8 cellular contexts compared by ENCODE assay signal in genomic region chr5:139636975-139637408, GRCh38. TPM values are rescaled to one million over a fixed set of nuclear protein-coding genes. Genes with fewer than 3 reads are reported as not detected.
A peak's percentile ranks its signal among the peaks of the same experiment; 100 is the strongest.
DNase-seq lines count a peak whose midpoint lies in the region; ATAC-seq, FAIRE-seq and TF ChIP-seq lines count a peak whose summit lies in the region.

No MANE protein-coding gene starts in this region.

- H3K9ac ChIP-seq in KMS-11 = peak overlapping the region; percentile 88
- H3K9ac ChIP-seq in astrocyte (ENCODE audit: low read length) = peak overlapping the region; percentile 79

- intact Hi-C loops in activated CD4-positive, alpha-beta T cell treated with anti-CD3 and anti-CD28 coated beads for 36 hours (cut with DNase I, micrococcal nuclease) = loop anchor here (1.0 to 10.0 kb wide), 8 partner anchors 11 to 470 kb away; partner anchors contain the start of gene CXXC5 (in 2 of the 2)
- intact Hi-C loops in lower leg skin (cut with DNase I; ENCODE audit: low total_unique reads) = no loop called here

- H3K4me1 ChIP-seq in KMS-11 (ENCODE audit: low read depth, poor library complexity, severe bottlenecking) (peaks cover 73% of the 10 kb centered on the region), astrocyte (ENCODE audit: insufficient read depth, low read length) (peaks cover 39% of the 10 kb centered on the region), thymus (ENCODE audit: control insufficient read depth, insufficient read depth, low read length) (peaks cover 36% of the 10 kb centered on the region)

- H3K27ac Mint-ChIP-seq in activated CD4-positive, alpha-beta T cell treated with anti-CD3 and anti-CD28 coated beads for 36 hours = peak overlapping the region; percentile 75
- H3K27ac Mint-ChIP-seq in astrocyte (ENCODE audit: unreplicated experiment) = peak overlapping the region; percentile 93

- no peaks in the 10 kb centered on the region for H3K9me3 Mint-ChIP-seq in activated CD4-positive, alpha-beta T cell treated with anti-CD3 and anti-CD28 coated beads for 36 hours (ENCODE audit: low read depth)
- no peaks in the 10 kb centered on the region for H3K9me3 Mint-ChIP-seq in astrocyte (ENCODE audit: unreplicated experiment)

- TF ChIP-seq POLR2A in lower leg skin (IDR thresholded peaks at IDR 0.05) = no peak

- CTCF ChIA-PET in activated CD4-positive, alpha-beta T cell treated with anti-CD3 and anti-CD28 coated beads for 36 hours (lab: Charles Lee) = interaction anchor here (1.0 to 2.4 kb wide), 5 partner anchors 10 to 73 kb away, joined by 4 to 16 read pairs (median 6); partner anchors contain the start of gene CXXC5

- no peak for FAIRE-seq in astrocyte (lab: Jason Lieb, UNC)

- H4K20me1 ChIP-seq in KMS-11 (ENCODE audit: insufficient read depth) (no peaks in the 10 kb centered on the region), astrocyte (ENCODE audit: insufficient read depth, low read length) (peaks cover 6% of the 10 kb centered on the region)

- TF ChIP-seq CTCF in KMS-11 (conservative IDR thresholded peaks at IDR 0.05; ENCODE audit: low read depth, low read length) (no peak), astrocyte (IDR thresholded peaks at IDR 0.05; ENCODE audit: insufficient read depth, low read depth, low read length) (no peak), lower leg skin (IDR thresholded peaks at IDR 0.05) (no peak)

- H3K27ac ChIP-seq in KMS-11 (peak overlapping the region; percentile 98), astrocyte (ENCODE audit: low read depth, low read length) (no peak overlapping the region), thymus (ENCODE audit: low read depth) (peak overlapping the region; percentile 88)

- H3K4me3 Mint-ChIP-seq in activated CD4-positive, alpha-beta T cell treated with anti-CD3 and anti-CD28 coated beads for 36 hours = peak overlapping the region; percentile 38
- peak overlapping the region; percentile 66 for H3K4me3 Mint-ChIP-seq in astrocyte (ENCODE audit: unreplicated experiment)

- H3K9me3 ChIP-seq in astrocyte (ENCODE audit: insufficient read depth, low read depth, low read length) (no peaks in the 10 kb centered on the region), thymus (ENCODE audit: control insufficient read depth) (no peaks in the 10 kb centered on the region)

- H3K4me2 ChIP-seq in KMS-11 (peak overlapping the region; percentile 86), astrocyte (ENCODE audit: low read length) (peak overlapping the region; percentile 82)

- H2AFZ ChIP-seq in KMS-11 (ENCODE audit: low read depth) (no peak overlapping the region), astrocyte (ENCODE audit: low read depth, low read length) (peak overlapping the region; percentile 38)

- no peaks in the 10 kb centered on the region for H3K27me3 ChIP-seq in KMS-11 (ENCODE audit: insufficient read depth, low read depth)
- no peaks in the 10 kb centered on the region for H3K27me3 ChIP-seq in astrocyte (ENCODE audit: insufficient read depth, low read length)
- H3K27me3 ChIP-seq in thymus (ENCODE audit: control insufficient read depth, insufficient read depth) = no peaks in the 10 kb centered on the region

- DNase-seq in activated CD4-positive, alpha-beta T cell treated with anti-CD3 and anti-CD28 coated beads for 36 hours = peak; percentile 73
- no peak for DNase-seq in activated CD4-positive, alpha-beta T cell treated with anti-CD3 and anti-CD28 coated beads for 1 hour
- peak; percentile 71 for DNase-seq in astrocyte (ENCODE audit: low read depth)
- peak in 1 of 2 donors; percentile 28 for DNase-seq in lower leg skin (ENCODE audit: low spot score in 2 of 2)
- no peak for DNase-seq in midbrain (lab: John Stamatoyannopoulos, UW)

- peak; percentile 80 for ATAC-seq in activated CD4-positive, alpha-beta T cell treated with anti-CD3 and anti-CD28 coated beads for 36 hours
- ATAC-seq in HG03521 (IDR thresholded peaks at IDR 0.05; ENCODE audit: unreplicated experiment) = no peak

- H3K36me3 Mint-ChIP-seq in activated CD4-positive, alpha-beta T cell treated with anti-CD3 and anti-CD28 coated beads for 36 hours (ENCODE audit: low read depth) = peaks cover 23% of the 10 kb centered on the region
- peaks cover 3% of the 10 kb centered on the region for H3K36me3 Mint-ChIP-seq in astrocyte (ENCODE audit: low read depth, unreplicated experiment)

- no peaks in the 10 kb centered on the region for H3K79me2 ChIP-seq in KMS-11 (ENCODE audit: insufficient read depth, low read depth)
- peaks cover 2% of the 10 kb centered on the region for H3K79me2 ChIP-seq in astrocyte (ENCODE audit: insufficient read depth, low read length)

- no peaks in the 10 kb centered on the region for H3K36me3 ChIP-seq in KMS-11 (ENCODE audit: insufficient read depth)
- H3K36me3 ChIP-seq in astrocyte (ENCODE audit: insufficient read depth, low read length) = no peaks in the 10 kb centered on the region
- no peaks in the 10 kb centered on the region for H3K36me3 ChIP-seq in thymus (ENCODE audit: control insufficient read depth, insufficient read depth)

- H3K4me3 ChIP-seq in KMS-11 (IDR thresholded peaks at IDR 0.05; ENCODE audit: insufficient read depth, low read depth, low read length) (no peak overlapping the region), astrocyte (ENCODE audit: insufficient read depth, low read depth, low read length) (peak overlapping the region; percentile 41), lower leg skin (ENCODE audit: low read depth, poor library complexity, severe bottlenecking) (peak overlapping the region; percentile 8), thymus (ENCODE audit: low read length) (peak overlapping the region; percentile 56)

- POLR2A ChIA-PET in activated CD4-positive, alpha-beta T cell treated with anti-CD3 and anti-CD28 coated beads for 36 hours (lab: Charles Lee) = interaction anchor here (1.1 to 1.8 kb wide), 2 partner anchors 11 to 75 kb away, joined by 3 to 9 read pairs; partner anchors contain the start of gene CXXC5

- H3K4me1 Mint-ChIP-seq in activated CD4-positive, alpha-beta T cell treated with anti-CD3 and anti-CD28 coated beads for 36 hours = peaks cover 37% of the 10 kb centered on the region
- peaks cover 52% of the 10 kb centered on the region for H3K4me1 Mint-ChIP-seq in astrocyte (ENCODE audit: low read depth, unreplicated experiment)

- H3K27me3 Mint-ChIP-seq in activated CD4-positive, alpha-beta T cell treated with anti-CD3 and anti-CD28 coated beads for 36 hours = no peaks in the 10 kb centered on the region
- H3K27me3 Mint-ChIP-seq in astrocyte (ENCODE audit: low read depth, unreplicated experiment) = no peaks in the 10 kb centered on the region

- 2 to 3% methylated on average over 6 of the region's 6 CpGs for WGBS in lower leg skin, 2 donors
- WGBS in thymus = 2% methylated on average over 6 of the region's 6 CpGs

RNA-seq across cellular contexts. Expression of gene CXXC5, which starts 11.2 kb away (rescaled TPM):
- total RNA-seq in activated CD4-positive, alpha-beta T cell treated with anti-CD3 and anti-CD28 coated beads for 36 hours = 1 to 10 TPM in 1 of 2 experiments, under 1 TPM in 1; 0.82 to 1.1 TPM
- total RNA-seq in astrocyte (151 and 185 TPM in 2 replicates), lower leg skin (10 to 100 TPM; 36.4 to 69.3 (median 45.2) TPM)
- 47.9 TPM for polyA plus RNA-seq in thymus

Comparison
In these comparisons a context has a peak if more than half of its experiments do, and no peak if none do; other contexts are left out.
1. DNase-seq: peak in activated CD4-positive, alpha-beta T cell treated with anti-CD3 and anti-CD28 coated beads for 36 hours (single experiment) and astrocyte (single experiment); none in activated CD4-positive, alpha-beta T cell treated with anti-CD3 and anti-CD28 coated beads for 1 hour (single experiment) and midbrain (single experiment).
2. RNA of gene CXXC5, which starts 11.2 kb away (total RNA-seq): 151 to 185 TPM in astrocyte and 36.4 to 69.3 TPM in lower leg skin; 0.82 to 1.1 TPM in activated CD4-positive, alpha-beta T cell treated with anti-CD3 and anti-CD28 coated beads for 36 hours; every median in the first group is over 10 times any median in the second.